In the genomic region with DNA sequence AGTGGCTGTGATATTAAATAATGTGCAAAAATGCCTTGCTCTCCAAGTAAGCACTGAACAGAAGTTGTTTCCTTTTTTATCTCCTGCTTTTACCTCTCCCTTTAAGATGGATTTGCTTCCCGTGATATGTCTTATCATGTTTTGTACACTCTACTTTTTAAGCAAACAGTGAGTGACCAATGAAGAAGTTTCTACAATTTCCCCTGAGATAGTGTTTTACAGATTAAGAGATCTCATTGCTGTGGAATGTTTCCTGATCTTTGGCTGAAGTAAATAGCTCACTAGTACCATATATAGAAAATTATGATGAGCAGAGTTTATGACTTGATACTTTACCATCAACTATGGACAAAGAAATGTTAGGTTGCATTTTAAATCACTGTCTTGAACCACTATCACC, we compare ENCODE assay signal across 28 cellular contexts.
A peak's percentile ranks its signal among the peaks of the same experiment; 100 is the strongest.
DNase-seq lines count a peak whose midpoint lies in the region; ATAC-seq, FAIRE-seq and TF ChIP-seq lines count a peak whose summit lies in the region.
"Had no signal": no experiment of that assay in that cellular context is flagged by ENCODE, and none has a peak within 500 bp of the region (broad histone marks: within the 10 kb centered on the region; RNA-seq: fewer than 3 reads in every experiment).

No MANE protein-coding gene starts in this region.

- no peak overlapping the region for H3K4me3 Mint-ChIP-seq in mesothelial cell of epicardium
- no peak overlapping the region for H3K4me3 Mint-ChIP-seq in activated CD8-positive, alpha-beta T cell treated with anti-CD3 and anti-CD28 coated beads for 36 hours
- H3K4me3 Mint-ChIP-seq: activated B cell treated with CpG ODN at 0.5 μM for 24 hours; naive thymus-derived CD8-positive, alpha-beta T cell; stimulated activated naive CD8-positive, alpha-beta T cell treated with anti-CD3 and anti-CD28 coated beads, Interleukin-15, Interleukin-2, amounts not matched to agents 100 ng/mL and 50 ng/mL, for 24 hours; T-helper 2 cell treated with Interferon-gamma antibody and Interleukin-4, amounts not matched to agents 5 μg/mL and 100 μg/mL, for 36 hours had no signal

- H3K4me3 ChIP-seq in endothelial cell of umbilical vein (replicated peaks in 1 of 3; ENCODE audit: insufficient read depth in 1 of 3, low read depth in 1 of 3, low read length in 3 of 3) (no peak overlapping the region), trophoblast cell (ENCODE audit: low read depth, low read length) (no peak overlapping the region)
- H3K4me3 ChIP-seq: body of pancreas, colonic mucosa, esophagus squamous epithelium, heart left ventricle, pancreas, right lobe of liver had no signal

- H3K36me3 Mint-ChIP-seq in mesothelial cell of epicardium: no peaks in the 10 kb centered on the region
- no peaks in the 10 kb centered on the region for H3K36me3 Mint-ChIP-seq in activated CD8-positive, alpha-beta T cell treated with anti-CD3 and anti-CD28 coated beads for 36 hours (ENCODE audit: low read depth)
- H3K36me3 Mint-ChIP-seq: naive thymus-derived CD8-positive, alpha-beta T cell had no signal

- H3K27me3 ChIP-seq in endothelial cell of umbilical vein (ENCODE audit: control insufficient read depth in 2 of 2, insufficient read depth in 2 of 2, low read length in 2 of 2) (no peaks in the 10 kb centered on the region), trophoblast cell (ENCODE audit: insufficient read depth, low read length) (no peaks in the 10 kb centered on the region)
- H3K27me3 ChIP-seq: body of pancreas, colonic mucosa, esophagus squamous epithelium, heart left ventricle, right lobe of liver had no signal

- H4K8ac ChIP-seq in trophoblast cell (ENCODE audit: low read depth, low read length): no peak overlapping the region

- H3K9me3 ChIP-seq in endothelial cell of umbilical vein (replicated peaks; ENCODE audit: control insufficient read depth, insufficient read depth, low read length): no peaks in the 10 kb centered on the region
- H3K9me3 ChIP-seq in trophoblast cell (ENCODE audit: insufficient read depth, low read depth, low read length): no peaks in the 10 kb centered on the region
- H3K9me3 ChIP-seq: body of pancreas, colonic mucosa, esophagus squamous epithelium, heart left ventricle, pancreas, right lobe of liver had no signal

- peak overlapping the region; percentile 15 for H2AFZ ChIP-seq in endothelial cell of umbilical vein (ENCODE audit: low read depth, low read length)
- no peak overlapping the region for H2AFZ ChIP-seq in trophoblast cell (ENCODE audit: insufficient read depth, low read length, poor library complexity)

- no peak overlapping the region for H4K91ac ChIP-seq in trophoblast cell (ENCODE audit: low read depth, low read length)

- H3K4ac ChIP-seq in trophoblast cell (ENCODE audit: low read depth, low read length): no peak overlapping the region

- FAIRE-seq in endothelial cell of umbilical vein (lab: Jason Lieb, UNC): no peak
- FAIRE-seq: GM19239, HepG2 had no signal

- no peaks in the 10 kb centered on the region for H3K9me1 ChIP-seq in endothelial cell of umbilical vein (replicated peaks; ENCODE audit: control insufficient read depth, extremely low read depth, insufficient read depth, low read length)

- H3K23ac ChIP-seq in trophoblast cell (ENCODE audit: low read length): no peak overlapping the region

- no peak overlapping the region for H4K12ac ChIP-seq in trophoblast cell (ENCODE audit: low read depth, low read length)

- peak; percentile 76 for DNase-seq in EH (ENCODE audit: low read depth)
- peak; percentile 82 for DNase-seq in amniotic epithelial cell (ENCODE audit: low read depth)
- peak; percentile 59 for DNase-seq in endothelial cell of umbilical vein (ENCODE audit: low read depth, low spot score)
- DNase-seq in mesothelial cell of epicardium (ENCODE audit: low spot score in 2 of 2, unreplicated experiment in 2 of 2): no peak
- DNase-seq in trophoblast cell: no peak
- DNase-seq in omental fat pad (ENCODE audit: low spot score): no peak
- no peak for DNase-seq in activated CD8-positive, alpha-beta T cell treated with anti-CD3 and anti-CD28 coated beads for 36 hours
- DNase-seq: activated B cell treated with CpG ODN at 0.5 μM for 24 hours; activated naive CD4-positive, alpha-beta T cell treated with anti-CD3 and anti-CD28 coated beads, Interleukin-2, amount 50 U/mL, for 16 hours; body of pancreas; colonic mucosa; esophagus squamous epithelium; heart left ventricle; midbrain; naive thymus-derived CD8-positive, alpha-beta T cell; NCI-H1048; NCI-H187 treated with DMSO at 0.1 percent for 48 hours; pancreas; right lobe of liver; stimulated activated CD4-positive, alpha-beta T cell treated with anti-CD3 and anti-CD28 coated beads, Interleukin-15, amount 100 ng/mL, for 24 hours had no signal

- no peak overlapping the region for H3K14ac ChIP-seq in trophoblast cell (ENCODE audit: low read length)

- H3K36me3 ChIP-seq in endothelial cell of umbilical vein (ENCODE audit: control insufficient read depth in 2 of 2, extremely low read depth in 1 of 2, insufficient read depth in 2 of 2, low read length in 2 of 2) (no peaks in the 10 kb centered on the region), trophoblast cell (ENCODE audit: control insufficient read depth in 1 of 2, insufficient read depth in 2 of 2, low read length in 2 of 2) (no peaks in the 10 kb centered on the region)
- H3K36me3 ChIP-seq: colonic mucosa, esophagus squamous epithelium, heart left ventricle, pancreas, right lobe of liver had no signal

- BruUV-seq in endothelial cell of umbilical vein (replicated peaks; lab: Mats Ljungman, UMichigan): no TSS peak

- TF ChIP-seq POLR2A in endothelial cell of umbilical vein (IDR thresholded peaks at IDR 0.05; ENCODE audit: low read depth, low read length): no peak

- no peak overlapping the region for H2BK5ac ChIP-seq in trophoblast cell (ENCODE audit: low read depth, low read length, poor library complexity)

- H3K4me1 ChIP-seq in endothelial cell of umbilical vein (ENCODE audit: control insufficient read depth, extremely low read depth, insufficient read depth, low read length) (peaks cover 16% of the 10 kb centered on the region), trophoblast cell (ENCODE audit: control insufficient read depth in 1 of 2, insufficient read depth in 2 of 2, low read length in 2 of 2) (peaks cover 3 to 5% of the 10 kb centered on the region in 2 experiments)
- H3K4me1 ChIP-seq: body of pancreas, colonic mucosa, esophagus squamous epithelium, pancreas had no signal

- TF ChIP-seq CTCF in endothelial cell of umbilical vein (IDR thresholded peaks at IDR 0.05; ENCODE audit: extremely low read depth in 1 of 2, insufficient read depth in 1 of 2, low read depth in 1 of 2, low read length in 2 of 2): no peak
- no peak for TF ChIP-seq CTCF in mesothelial cell of epicardium (IDR thresholded peaks at IDR 0.05; ENCODE audit: unreplicated experiment)
- no peak for TF ChIP-seq CTCF in omental fat pad (IDR thresholded peaks at IDR 0.05)
- TF ChIP-seq CTCF in activated CD8-positive, alpha-beta T cell treated with anti-CD3 and anti-CD28 coated beads for 36 hours (IDR thresholded peaks at IDR 0.05): no peak

- H3K27ac Mint-ChIP-seq in mesothelial cell of epicardium: peak overlapping the region; percentile 14
- no peak overlapping the region for H3K27ac Mint-ChIP-seq in activated CD8-positive, alpha-beta T cell treated with anti-CD3 and anti-CD28 coated beads for 36 hours
- H3K27ac Mint-ChIP-seq: activated B cell treated with CpG ODN at 0.5 μM for 24 hours; naive thymus-derived CD8-positive, alpha-beta T cell; stimulated activated naive CD8-positive, alpha-beta T cell treated with anti-CD3 and anti-CD28 coated beads, Interleukin-15, Interleukin-2, amounts not matched to agents 100 ng/mL and 50 ng/mL, for 24 hours; T-helper 2 cell treated with Interferon-gamma antibody and Interleukin-4, amounts not matched to agents 5 μg/mL and 100 μg/mL, for 36 hours had no signal

- no peak overlapping the region for H3K9ac ChIP-seq in endothelial cell of umbilical vein (replicated peaks; ENCODE audit: extremely low read depth, insufficient read depth, low read length)
- H3K9ac ChIP-seq in trophoblast cell (ENCODE audit: low read length): no peak overlapping the region

- ATAC-seq in omental fat pad (ENCODE audit: low FRiP score) (no peak), GM21619 (IDR thresholded peaks at IDR 0.05; ENCODE audit: unreplicated experiment) (no peak)
- no peak for ATAC-seq in activated CD8-positive, alpha-beta T cell treated with anti-CD3 and anti-CD28 coated beads for 36 hours
- ATAC-seq: body of pancreas; HepG2; left lobe of liver; naive thymus-derived CD8-positive, alpha-beta T cell; right lobe of liver had no signal

- no peaks in the 10 kb centered on the region for H3K27me3 Mint-ChIP-seq in mesothelial cell of epicardium (ENCODE audit: low read depth)
- no peaks in the 10 kb centered on the region for H3K27me3 Mint-ChIP-seq in activated CD8-positive, alpha-beta T cell treated with anti-CD3 and anti-CD28 coated beads for 36 hours
- H3K27me3 Mint-ChIP-seq: activated B cell treated with CpG ODN at 0.5 μM for 24 hours; stimulated activated naive CD8-positive, alpha-beta T cell treated with anti-CD3 and anti-CD28 coated beads, Interleukin-15, Interleukin-2, amounts not matched to agents 100 ng/mL and 50 ng/mL, for 24 hours had no signal

- no peak overlapping the region for H3K27ac ChIP-seq in endothelial cell of umbilical vein (ENCODE audit: insufficient read depth, low read depth, low read length)
- H3K27ac ChIP-seq in trophoblast cell (ENCODE audit: low read depth, low read length): no peak overlapping the region
- H3K27ac ChIP-seq: body of pancreas, C4-2B, colonic mucosa, esophagus squamous epithelium, heart left ventricle, pancreas, right lobe of liver, RWPE1 had no signal

- H2BK120ac ChIP-seq in trophoblast cell (ENCODE audit: insufficient read depth, low read length, poor library complexity): no peak overlapping the region

- intact Hi-C loops in endothelial cell of umbilical vein (cut with micrococcal nuclease): no loop called here
- intact Hi-C loops in activated CD8-positive, alpha-beta T cell treated with anti-CD3 and anti-CD28 coated beads for 36 hours (cut with micrococcal nuclease): no loop called here

- CTCF ChIA-PET in endothelial cell of umbilical vein (lab: Charles Lee): interaction anchor here (2.0 kb wide), 1 partner anchor 29 kb away, joined by 11 read pairs; no protein-coding TSS in a partner anchor
- CTCF ChIA-PET in activated CD8-positive, alpha-beta T cell treated with anti-CD3 and anti-CD28 coated beads for 36 hours (lab: Charles Lee): no interaction called here

- WGBS in trophoblast cell (ENCODE audit: extremely low coverage, insufficient coverage, insufficient read length): no CpG with 5 or more reads among the region's 1 CpG

- peaks cover 7% of the 10 kb centered on the region for H3K4me1 Mint-ChIP-seq in mesothelial cell of epicardium
- H3K4me1 Mint-ChIP-seq in activated CD8-positive, alpha-beta T cell treated with anti-CD3 and anti-CD28 coated beads for 36 hours (ENCODE audit: low read depth): no peaks in the 10 kb centered on the region
- H3K4me1 Mint-ChIP-seq: activated B cell treated with CpG ODN at 0.5 μM for 24 hours; naive thymus-derived CD8-positive, alpha-beta T cell had no signal

- H3K79me2 ChIP-seq in endothelial cell of umbilical vein (ENCODE audit: control insufficient read depth, insufficient read depth, low read length) (no peaks in the 10 kb centered on the region), trophoblast cell (ENCODE audit: control insufficient read depth, insufficient read depth, low read length, poor library complexity) (no peaks in the 10 kb centered on the region)

- H3K9me3 Mint-ChIP-seq in mesothelial cell of epicardium: no peaks in the 10 kb centered on the region
- no peaks in the 10 kb centered on the region for H3K9me3 Mint-ChIP-seq in activated CD8-positive, alpha-beta T cell treated with anti-CD3 and anti-CD28 coated beads for 36 hours
- H3K9me3 Mint-ChIP-seq: naive thymus-derived CD8-positive, alpha-beta T cell; stimulated activated naive CD8-positive, alpha-beta T cell treated with anti-CD3 and anti-CD28 coated beads, Interleukin-15, Interleukin-2, amounts not matched to agents 100 ng/mL and 50 ng/mL, for 24 hours; T-helper 2 cell treated with Interferon-gamma antibody and Interleukin-4, amounts not matched to agents 5 μg/mL and 100 μg/mL, for 36 hours had no signal

- H2AK5ac ChIP-seq in trophoblast cell (ENCODE audit: low read length): no peak overlapping the region

- POLR2A ChIA-PET in endothelial cell of umbilical vein (lab: Charles Lee): no interaction called here
- POLR2A ChIA-PET in activated CD8-positive, alpha-beta T cell treated with anti-CD3 and anti-CD28 coated beads for 36 hours (lab: Charles Lee): interaction anchor here (0.7 kb wide), 1 partner anchor 1461 kb away, joined by 3 read pairs; no protein-coding TSS in a partner anchor

- H4K20me1 ChIP-seq in endothelial cell of umbilical vein (replicated peaks; ENCODE audit: control insufficient read depth, extremely low read depth, insufficient read depth, low read length): no peaks in the 10 kb centered on the region

- no peak overlapping the region for H2BK12ac ChIP-seq in trophoblast cell (ENCODE audit: low read length)

- dilution Hi-C loops in endothelial cell of umbilical vein (cut with MboI; ENCODE audit: extremely low pct_ligation_motif_present, low sequenced_read_pairs): no loop called here

- H3K79me1 ChIP-seq in trophoblast cell (ENCODE audit: low read length): peaks cover 7% of the 10 kb centered on the region

- no peak overlapping the region for H3K18ac ChIP-seq in trophoblast cell (ENCODE audit: low read length)

- H3K4me2 ChIP-seq in endothelial cell of umbilical vein (ENCODE audit: insufficient read depth, low read length) (no peak overlapping the region), trophoblast cell (ENCODE audit: low read length) (no peak overlapping the region)

Comparison
In these comparisons a context has a peak if more than half of its experiments do, and no peak if none do; other contexts are left out.
1. DNase-seq: peak in EH (single experiment), amniotic epithelial cell (single experiment) and endothelial cell of umbilical vein (single experiment); none in mesothelial cell of epicardium (0 of 2), trophoblast cell (0 of 2), omental fat pad (single experiment) and activated CD8-positive, alpha-beta T cell treated with anti-CD3 and anti-CD28 coated beads for 36 hours (single experiment).